Comparison of ENCODE assay signal across 1 cellular context in the genomic region with DNA sequence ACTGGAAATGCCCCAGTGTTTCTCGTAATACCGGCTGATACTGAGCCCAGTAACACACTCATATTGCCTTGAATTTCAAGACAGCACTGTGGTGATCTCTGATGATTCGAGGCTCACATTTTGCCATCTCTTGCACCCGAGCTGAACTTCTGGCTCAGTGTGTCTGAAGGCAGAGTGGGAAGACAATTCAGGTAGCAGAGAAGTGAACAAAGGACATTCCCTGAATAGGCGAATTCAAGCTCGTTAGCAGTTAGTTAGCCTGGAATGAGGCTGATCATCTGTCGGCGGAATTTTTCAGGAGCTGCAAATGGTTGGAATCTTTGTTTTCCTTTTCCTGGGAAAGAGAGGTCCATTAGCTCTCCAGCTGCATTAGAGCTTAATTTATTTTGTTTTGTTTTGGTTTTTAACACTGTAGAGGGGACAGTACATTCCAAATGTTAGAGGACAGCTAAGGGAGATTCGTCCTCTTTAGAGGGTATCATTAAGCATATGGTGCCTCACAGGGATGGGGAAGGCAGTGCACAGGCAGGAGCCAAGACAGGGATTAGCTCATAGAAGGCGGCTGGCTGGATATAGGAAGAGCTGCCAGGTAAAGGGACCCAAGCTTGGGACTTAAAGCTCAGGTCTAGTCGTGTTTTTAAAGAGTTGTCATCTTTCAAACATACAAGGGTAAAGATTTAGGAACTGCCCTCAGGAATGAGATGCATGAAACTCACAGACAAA.
TF ChIP-seq lines count a peak whose summit lies in the region.

No MANE protein-coding gene starts in this region.

TF ChIP-seq in WTC11, 78 proteins besides CTCF, POLR2A, EP300 and RAD21 (continued from another document):
- TF ChIP-seq, protein P1, sequence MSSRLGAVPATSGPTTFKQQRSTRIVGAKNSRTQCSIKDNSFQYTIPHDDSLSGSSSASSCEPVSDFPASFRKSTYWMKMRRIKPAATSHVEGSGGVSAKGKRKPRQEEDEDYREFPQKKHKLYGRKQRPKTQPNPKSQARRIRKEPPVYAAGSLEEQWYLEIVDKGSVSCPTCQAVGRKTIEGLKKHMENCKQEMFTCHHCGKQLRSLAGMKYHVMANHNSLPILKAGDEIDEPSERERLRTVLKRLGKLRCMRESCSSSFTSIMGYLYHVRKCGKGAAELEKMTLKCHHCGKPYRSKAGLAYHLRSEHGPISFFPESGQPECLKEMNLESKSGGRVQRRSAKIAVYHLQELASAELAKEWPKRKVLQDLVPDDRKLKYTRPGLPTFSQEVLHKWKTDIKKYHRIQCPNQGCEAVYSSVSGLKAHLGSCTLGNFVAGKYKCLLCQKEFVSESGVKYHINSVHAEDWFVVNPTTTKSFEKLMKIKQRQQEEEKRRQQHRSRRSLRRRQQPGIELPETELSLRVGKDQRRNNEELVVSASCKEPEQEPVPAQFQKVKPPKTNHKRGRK (CRISPR knock-in tag; IDR thresholded peaks at IDR 0.05; ENCODE audit: borderline replicate concordance), result no peak
